ENCODE assay signal across 10 cellular contexts in genomic region chr12:12467222-12467621, GRCh38.
DNase-seq lines count a peak whose midpoint lies in the region; ATAC-seq and FAIRE-seq lines count a peak whose summit lies in the region.
"Had no signal": no experiment of that assay in that cellular context is flagged by ENCODE, and none has a peak within 500 bp of the region (broad histone marks: within the 10 kb centered on the region; RNA-seq: fewer than 3 reads in every experiment).

No MANE protein-coding gene starts in this region.

- H3K36me3 ChIP-seq in CD4-positive, alpha-beta memory T cell (ENCODE audit: insufficient read depth, low read length): no peaks in the 10 kb centered on the region
- H3K36me3 ChIP-seq in skeletal muscle tissue (ENCODE audit: control insufficient read depth in 3 of 3, insufficient read depth in 3 of 3, low read length in 3 of 3): peaks cover 0 to 9% (median 3%) of the 10 kb centered on the region in 3 donors

- H3K4me1 Mint-ChIP-seq in CD4-positive, alpha-beta memory T cell: peaks cover 55 to 93% (median 78%) of the 10 kb centered on the region in 4 donors
- peaks cover 86% of the 10 kb centered on the region for H3K4me1 Mint-ChIP-seq in activated CD4-positive, alpha-beta T cell treated with anti-CD3 and anti-CD28 coated beads for 36 hours

- no peaks in the 10 kb centered on the region for H3K9me3 ChIP-seq in CD4-positive, alpha-beta memory T cell (ENCODE audit: control insufficient read depth in 1 of 2, low read length in 2 of 2)
- no peaks in the 10 kb centered on the region for H3K9me3 ChIP-seq in skeletal muscle tissue (ENCODE audit: control insufficient read depth in 3 of 3, low read length in 3 of 3)

- DNase-seq in CD4-positive, alpha-beta memory T cell: peak in 3 of 5 donors; percentile 54 to 69 (median 56)
- DNase-seq in activated CD4-positive, alpha-beta T cell treated with anti-CD3 and anti-CD28 coated beads for 36 hours: peak; percentile 64
- DNase-seq in RPMI8226 (no peak), Right ventricle myocardium inferior (ENCODE audit: missing footprints) (no peak), HTR-8/SVneo (ENCODE audit: insufficient read length, low spot score) (no peak)
- DNase-seq: right cardiac atrium had no signal

- no peaks in the 10 kb centered on the region for H3K9me3 Mint-ChIP-seq in CD4-positive, alpha-beta memory T cell
- no peaks in the 10 kb centered on the region for H3K9me3 Mint-ChIP-seq in activated CD4-positive, alpha-beta T cell treated with anti-CD3 and anti-CD28 coated beads for 36 hours (ENCODE audit: low read depth)

- peak; percentile 61 for ATAC-seq in activated CD4-positive, alpha-beta T cell treated with anti-CD3 and anti-CD28 coated beads for 36 hours
- no peak for ATAC-seq in Right ventricle myocardium inferior
- no peak for ATAC-seq in HG02678 (IDR thresholded peaks at IDR 0.05; ENCODE audit: unreplicated experiment)

- peaks cover 81% of the 10 kb centered on the region for H3K4me1 ChIP-seq in CD4-positive, alpha-beta memory T cell (ENCODE audit: insufficient read depth, low read length)
- peaks cover 4 to 14% (median 7%) of the 10 kb centered on the region in 3 donors for H3K4me1 ChIP-seq in skeletal muscle tissue (ENCODE audit: control insufficient read depth in 3 of 3, insufficient read depth in 3 of 3, low read length in 3 of 3)

- no peak overlapping the region for H3K9ac ChIP-seq in skeletal muscle tissue (ENCODE audit: low read depth in 1 of 3, low read length in 3 of 3)

- intact Hi-C loops in CD4-positive, alpha-beta memory T cell (cut with micrococcal nuclease): loop anchor here (2.0 kb wide), 1 partner anchor 36 kb away; no protein-coding TSS in a partner anchor
- intact Hi-C loops in activated CD4-positive, alpha-beta T cell treated with anti-CD3 and anti-CD28 coated beads for 36 hours (cut with DNase I, micrococcal nuclease): no loop called here
- intact Hi-C loops in Right ventricle myocardium inferior (cut with DNase I): no loop called here

- H3K27ac ChIP-seq in CD4-positive, alpha-beta memory T cell (ENCODE audit: low read depth, low read length): peak overlapping the region; percentile 82
- H3K27ac ChIP-seq in angular gyrus (ENCODE audit: low read depth, low read length) (peak overlapping the region; percentile 91), skeletal muscle tissue (ENCODE audit: low read depth, low read length) (peak overlapping the region; percentile 53)

- CTCF ChIA-PET in CD4-positive, alpha-beta memory T cell (lab: Charles Lee; ENCODE audit: partially characterized antibody): interaction anchor here (0.8 to 6.8 kb wide), 11 partner anchors 8 to 270 kb away, joined by 3 to 48 read pairs (median 13); no protein-coding TSS in a partner anchor
- CTCF ChIA-PET in activated CD4-positive, alpha-beta T cell treated with anti-CD3 and anti-CD28 coated beads for 36 hours (lab: Charles Lee): interaction anchor here (0.6 to 3.7 kb wide), 12 partner anchors 9 to 270 kb away, joined by 3 to 17 read pairs (median 4); partner anchors contain the start of gene BORCS5

- H3K27me3 ChIP-seq in CD4-positive, alpha-beta memory T cell (ENCODE audit: insufficient read depth, low read length): no peaks in the 10 kb centered on the region
- H3K27me3 ChIP-seq in skeletal muscle tissue (ENCODE audit: control insufficient read depth in 3 of 3, insufficient read depth in 3 of 3, low read length in 3 of 3): no peaks in the 10 kb centered on the region

- no peak for FAIRE-seq in HTR-8/SVneo (lab: Jason Lieb, UNC)
- FAIRE-seq: colon had no signal

- no peak overlapping the region for H3K4me3 ChIP-seq in CD4-positive, alpha-beta memory T cell (ENCODE audit: low read length in 2 of 2)
- H3K4me3 ChIP-seq in skeletal muscle tissue (ENCODE audit: low read length in 3 of 3): no peak overlapping the region

- H3K27me3 Mint-ChIP-seq in CD4-positive, alpha-beta memory T cell: no peaks in the 10 kb centered on the region
- H3K27me3 Mint-ChIP-seq in activated CD4-positive, alpha-beta T cell treated with anti-CD3 and anti-CD28 coated beads for 36 hours: no peaks in the 10 kb centered on the region

- peaks cover 32 to 35% of the 10 kb centered on the region in 2 donors for H3K36me3 Mint-ChIP-seq in CD4-positive, alpha-beta memory T cell
- peaks cover 61% of the 10 kb centered on the region for H3K36me3 Mint-ChIP-seq in activated CD4-positive, alpha-beta T cell treated with anti-CD3 and anti-CD28 coated beads for 36 hours (ENCODE audit: low read depth)

- H3K27ac Mint-ChIP-seq in CD4-positive, alpha-beta memory T cell: peak overlapping the region; percentile 98 to 100 (median 99)
- H3K27ac Mint-ChIP-seq in activated CD4-positive, alpha-beta T cell treated with anti-CD3 and anti-CD28 coated beads for 36 hours: peak overlapping the region; percentile 92

- POLR2A ChIA-PET in CD4-positive, alpha-beta memory T cell (lab: Charles Lee; ENCODE audit: partially characterized antibody): interaction anchor here (0.6 to 39.3 kb wide), 20 partner anchors 1 to 459 kb away, joined by 3 to 970 read pairs (median 13); partner anchors contain the start of genes BORCS5, CDKN1B, CREBL2 and DDX47
- POLR2A ChIA-PET in activated CD4-positive, alpha-beta T cell treated with anti-CD3 and anti-CD28 coated beads for 36 hours (lab: Charles Lee): interaction anchor here (1.5 to 2.8 kb wide), 2 partner anchors 8 to 25 kb away, joined by 5 to 18 read pairs (median 8); no protein-coding TSS in a partner anchor

- peak overlapping the region in 7 of 8 donors; percentile 56 to 83 (median 63) for H3K4me3 Mint-ChIP-seq in CD4-positive, alpha-beta memory T cell
- H3K4me3 Mint-ChIP-seq in activated CD4-positive, alpha-beta T cell treated with anti-CD3 and anti-CD28 coated beads for 36 hours: peak overlapping the region; percentile 22

Comparison
In these comparisons a context has a peak if more than half of its experiments do, and no peak if none do; other contexts are left out.
1. DNase-seq: peak in CD4-positive, alpha-beta memory T cell (3 of 5) and activated CD4-positive, alpha-beta T cell treated with anti-CD3 and anti-CD28 coated beads for 36 hours (single experiment); none in RPMI8226 (single experiment), Right ventricle myocardium inferior (single experiment) and HTR-8/SVneo (single experiment).
2. Peak in every context shown above with its lines, with median percentiles within 50 percentile points of each other: H3K27ac ChIP-seq.